21 cellular contexts compared by ENCODE assay signal in the genomic region with DNA sequence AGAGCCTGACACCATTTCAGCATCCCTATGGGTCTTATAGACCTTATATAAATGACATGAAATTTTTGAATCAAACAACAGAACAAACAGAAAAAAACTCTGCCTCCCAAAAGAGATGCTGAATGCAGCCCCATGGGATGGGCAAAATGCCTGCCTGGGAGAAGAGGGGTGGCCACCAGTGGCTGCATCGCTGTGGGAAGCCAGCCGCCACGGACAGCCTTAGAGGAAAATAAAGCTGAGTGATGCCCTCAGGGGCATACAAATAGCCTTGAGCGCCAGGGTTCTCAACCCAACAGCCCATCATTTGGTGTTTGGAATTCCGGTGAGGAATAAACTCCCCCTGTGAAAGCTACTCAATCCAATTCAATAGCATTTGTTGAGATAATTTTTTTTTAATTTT. TPM values are rescaled to one million over a fixed set of nuclear protein-coding genes. Genes with fewer than 3 reads are reported as not detected.
DNase-seq lines count a peak whose midpoint lies in the region; ATAC-seq, FAIRE-seq and TF ChIP-seq lines count a peak whose summit lies in the region.
"Had no signal": no experiment of that assay in that cellular context is flagged by ENCODE, and none has a peak within 500 bp of the region (broad histone marks: within the 10 kb centered on the region; RNA-seq: fewer than 3 reads in every experiment).

No MANE protein-coding gene starts in this region.

- H3K9me3 Mint-ChIP-seq in activated naive CD4-positive, alpha-beta T cell treated with anti-CD3 and anti-CD28 coated beads, Interleukin-2, amount 10 ng/mL, durations not matched to agents 7 days and 5 days, result peaks cover 7% of the 10 kb centered on the region
- H3K9me3 Mint-ChIP-seq in CD4-positive, alpha-beta T cell, result no peaks in the 10 kb centered on the region
- peaks cover 6% of the 10 kb centered on the region for H3K9me3 Mint-ChIP-seq in osteocyte (ENCODE audit: unreplicated experiment)

- no peaks in the 10 kb centered on the region for H3K27me3 ChIP-seq in CD4-positive, alpha-beta T cell (ENCODE audit: control insufficient read depth, insufficient read depth, low read length)

- intact Hi-C loops in CD4-positive, alpha-beta T cell (cut with DNase I, micrococcal nuclease), result no loop called here

- FAIRE-seq in RCC 7860 (lab: Jason Lieb, UNC), result no peak
- FAIRE-seq: A204.1, GM19239 had no signal

- DNase-seq in activated naive CD4-positive, alpha-beta T cell treated with anti-CD3 and anti-CD28 coated beads, Interleukin-2, amount 10 ng/mL, durations not matched to agents 7 days and 5 days, result peak; percentile 13
- no peak for DNase-seq in activated naive CD4-positive, alpha-beta T cell (lab: John Stamatoyannopoulos, UW)
- no peak for DNase-seq in CD4-positive, alpha-beta T cell
- DNase-seq in T-helper 17 cell, result no peak
- DNase-seq in osteocyte (ENCODE audit: extremely low spot score, unreplicated experiment), result no peak
- DNase-seq in RCC 7860 (ENCODE audit: low spot score), result no peak
- DNase-seq in iPS-NIHi7 (ENCODE audit: extremely low spot score), result no peak
- DNase-seq in amniotic stem cell (lab: John Stamatoyannopoulos, UW), result no peak
- DNase-seq: Caco-2, GF-D8, GM23248, MV-4-11, NCI-H2029 treated with DMSO at 0.1 percent for 48 hours, NCI-H510A treated with DMSO at 0.1 percent for 48 hours, NCI-H82 had no signal

- H3K4me3 Mint-ChIP-seq in activated naive CD4-positive, alpha-beta T cell treated with anti-CD3 and anti-CD28 coated beads, Interleukin-2, amount 10 ng/mL, durations not matched to agents 7 days and 5 days, result no peak overlapping the region
- H3K4me3 Mint-ChIP-seq in CD4-positive, alpha-beta T cell, result no peak overlapping the region
- H3K4me3 Mint-ChIP-seq in T-helper 17 cell, result no peak overlapping the region
- no peak overlapping the region for H3K4me3 Mint-ChIP-seq in osteocyte (ENCODE audit: unreplicated experiment)

- ATAC-seq in CD4-positive, alpha-beta T cell (ENCODE audit: poor library complexity), result no peak
- no peak for ATAC-seq in T-helper 17 cell

- POLR2A ChIA-PET in CD4-positive, alpha-beta T cell (lab: Charles Lee), result interaction anchor here (1.0 to 1.9 kb wide), 3 partner anchors 13 to 30 kb away, joined by 3 to 7 read pairs (median 4); a partner anchor contains a TSS

- no peak overlapping the region for H3K27ac Mint-ChIP-seq in activated naive CD4-positive, alpha-beta T cell treated with anti-CD3 and anti-CD28 coated beads, Interleukin-2, amount 10 ng/mL, durations not matched to agents 7 days and 5 days
- peak overlapping the region; percentile 49 for H3K27ac Mint-ChIP-seq in CD4-positive, alpha-beta T cell
- peak overlapping the region; percentile 96 for H3K27ac Mint-ChIP-seq in T-helper 17 cell
- H3K27ac Mint-ChIP-seq in osteocyte (ENCODE audit: unreplicated experiment), result peak overlapping the region; percentile 61

- no peak overlapping the region for H3K27ac ChIP-seq in CD4-positive, alpha-beta T cell (ENCODE audit: low read depth, low read length)
- H3K27ac ChIP-seq: GM23248, KMS-11, RWPE1 had no signal

- TF ChIP-seq CTCF in CD4-positive, alpha-beta T cell (IDR thresholded peaks at IDR 0.05), result no peak
- no peak for TF ChIP-seq CTCF in osteocyte (IDR thresholded peaks at IDR 0.05)

- CTCF ChIA-PET in activated naive CD4-positive, alpha-beta T cell treated with anti-CD3 and anti-CD28 coated beads, Interleukin-2, amount 10 ng/mL, durations not matched to agents 7 days and 5 days (lab: Charles Lee), result interaction anchor here (2.0 to 5.3 kb wide), 2 partner anchors 30 to 34 kb away, joined by 4 to 30 read pairs; no protein-coding TSS in a partner anchor
- CTCF ChIA-PET in CD4-positive, alpha-beta T cell (lab: Charles Lee), result no interaction called here

- H3K9me3 ChIP-seq in CD4-positive, alpha-beta T cell (ENCODE audit: control insufficient read depth, low read length), result no peaks in the 10 kb centered on the region
- H3K9me3 ChIP-seq in T-helper 17 cell (ENCODE audit: control insufficient read depth, low read length, poor library complexity, severe bottlenecking), result no peaks in the 10 kb centered on the region
- H3K9me3 ChIP-seq: Caco-2, HAP-1 had no signal

- no peaks in the 10 kb centered on the region for H3K27me3 Mint-ChIP-seq in activated naive CD4-positive, alpha-beta T cell treated with anti-CD3 and anti-CD28 coated beads, Interleukin-2, amount 10 ng/mL, durations not matched to agents 7 days and 5 days
- H3K27me3 Mint-ChIP-seq in CD4-positive, alpha-beta T cell, result no peaks in the 10 kb centered on the region
- H3K27me3 Mint-ChIP-seq in T-helper 17 cell (no peaks in the 10 kb centered on the region), osteocyte (ENCODE audit: unreplicated experiment) (no peaks in the 10 kb centered on the region)

- H3K4me1 Mint-ChIP-seq in activated naive CD4-positive, alpha-beta T cell treated with anti-CD3 and anti-CD28 coated beads, Interleukin-2, amount 10 ng/mL, durations not matched to agents 7 days and 5 days, result peaks cover 58% of the 10 kb centered on the region
- peaks cover 81% of the 10 kb centered on the region for H3K4me1 Mint-ChIP-seq in CD4-positive, alpha-beta T cell (ENCODE audit: low read depth)
- H3K4me1 Mint-ChIP-seq in T-helper 17 cell (peaks cover 42% of the 10 kb centered on the region), osteocyte (ENCODE audit: unreplicated experiment) (peaks cover 83% of the 10 kb centered on the region)

- H3K36me3 Mint-ChIP-seq in activated naive CD4-positive, alpha-beta T cell treated with anti-CD3 and anti-CD28 coated beads, Interleukin-2, amount 10 ng/mL, durations not matched to agents 7 days and 5 days, result peaks cover 37% of the 10 kb centered on the region
- peaks cover 8% of the 10 kb centered on the region for H3K36me3 Mint-ChIP-seq in CD4-positive, alpha-beta T cell (ENCODE audit: low read depth)
- no peaks in the 10 kb centered on the region for H3K36me3 Mint-ChIP-seq in T-helper 17 cell (ENCODE audit: low read depth)
- H3K36me3 Mint-ChIP-seq in osteocyte (ENCODE audit: unreplicated experiment), result peaks cover 24% of the 10 kb centered on the region

RNA-seq across cellular contexts. Expression of a gene that starts 22.9 kb away (rescaled TPM):
- 10 to 100 TPM; 29.4 to 31.4 TPM for total RNA-seq in CD4-positive, alpha-beta T cell
- total RNA-seq in T-helper 17 cell (10 to 100 TPM; 59.6 to 64.8 TPM), osteocyte (105 and 114 TPM in 2 replicates)
- total RNA-seq: HT-29 had no signal

RNA-seq across cellular contexts. Expression of a gene that starts 41.3 kb away (rescaled TPM):
- 10 to 100 TPM; 11.3 to 11.9 TPM for total RNA-seq in CD4-positive, alpha-beta T cell
- total RNA-seq in T-helper 17 cell (10 to 100 TPM; 14.8 to 17.7 TPM), osteocyte (53.1 and 55.1 TPM in 2 replicates)
